ENCODE assay signal across 1 cellular context in the genomic region with DNA sequence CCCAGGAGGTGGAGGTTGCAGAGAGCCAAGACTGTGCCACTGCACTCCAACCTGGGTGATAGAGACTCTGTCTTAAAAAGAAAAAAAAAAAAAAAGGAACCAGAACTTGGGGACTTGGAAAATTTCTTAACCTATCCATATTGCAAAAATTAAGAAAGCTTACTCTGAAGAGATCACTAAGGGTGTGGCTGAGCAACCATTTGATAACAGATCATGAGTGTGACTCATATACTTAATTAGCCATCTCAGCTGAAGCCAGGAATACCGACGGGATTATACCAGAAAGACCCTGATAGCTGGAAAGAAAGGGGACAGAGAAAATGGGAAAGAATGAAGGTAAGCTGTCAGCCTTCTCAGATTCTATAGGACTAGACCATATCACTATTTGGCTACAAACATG.
TF ChIP-seq lines count a peak whose summit lies in the region.

No MANE protein-coding gene starts in this region.

TF ChIP-seq in K562, 482 proteins besides CTCF, POLR2A, EP300 and RAD21 (continued from another document):
- TF ChIP-seq, protein P1, sequence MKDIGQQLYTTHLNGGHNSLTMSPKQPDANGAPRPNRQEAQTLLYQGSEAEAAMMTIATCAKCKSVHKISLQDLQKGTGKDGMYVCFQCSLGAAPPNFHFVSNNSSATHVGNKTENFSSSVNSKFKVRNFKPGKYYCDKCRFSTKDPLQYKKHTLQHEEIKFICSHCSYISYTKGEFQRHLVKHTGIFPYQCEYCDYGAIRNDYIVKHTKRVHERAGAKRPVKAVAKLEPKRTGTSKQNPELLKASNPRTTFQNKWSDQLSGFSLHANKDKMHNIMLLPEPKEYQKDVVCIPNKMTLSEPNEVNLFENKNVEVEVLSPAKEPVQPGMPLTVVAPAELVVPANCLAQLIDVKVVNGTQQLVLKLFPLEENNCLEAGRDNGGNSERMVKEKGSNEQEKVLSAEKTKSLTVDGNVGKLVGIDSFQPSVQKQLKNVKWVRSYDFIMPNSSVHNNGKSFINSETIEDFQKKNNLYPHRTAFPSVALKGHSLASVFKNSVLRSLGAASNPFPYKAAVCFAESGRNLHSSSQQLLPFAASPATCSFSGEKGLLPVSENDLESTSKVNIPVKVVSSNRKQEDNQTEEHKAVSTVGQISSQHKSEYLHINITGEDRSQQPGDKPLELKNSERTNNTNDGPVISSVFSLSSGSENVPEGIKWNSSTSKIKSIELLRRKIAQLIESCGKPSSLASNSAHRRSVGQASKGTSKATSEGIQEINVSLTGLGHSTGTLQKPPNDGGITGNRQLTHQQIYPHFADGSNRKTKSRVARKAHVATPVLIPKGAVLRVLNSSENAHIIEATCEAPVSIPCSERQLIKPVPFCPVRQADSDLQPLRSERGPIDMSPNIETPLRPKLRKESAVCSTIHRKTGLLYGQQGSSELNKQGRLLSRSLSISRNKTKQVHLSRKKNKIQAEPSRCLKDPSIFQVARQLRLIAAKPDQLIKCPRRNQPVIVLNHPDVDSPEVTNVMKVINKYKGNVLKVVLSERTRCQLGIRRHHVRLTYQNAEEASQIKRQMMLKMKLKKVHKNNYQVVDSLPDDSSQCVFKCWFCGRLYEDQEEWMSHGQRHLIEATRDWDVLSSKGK (CRISPR knock-in tag; IDR thresholded peaks at IDR 0.05) = no peak
- TF ChIP-seq ZNF274 (IDR thresholded peaks at IDR 0.05; ENCODE audit: borderline replicate concordance, low read depth, low read length) (no peak), JUND (IDR thresholded peaks at IDR 0.05; ENCODE audit: borderline replicate concordance, low read depth, low read length) (peak; percentile 56), JUND (tag; IDR thresholded peaks at IDR 0.05; ENCODE audit: borderline replicate concordance, low read depth, low read length) (peak; percentile 61; the same call in 1 of the 3 replicates), DPF2 (IDR thresholded peaks at IDR 0.05) (peak; percentile 54; the same call in 1 of the 2 replicates), FOSL1 (tag; conservative IDR thresholded peaks at IDR 0.05) (peak; percentile 64), CEBPG (CRISPR knock-in tag; IDR thresholded peaks at IDR 0.05) (no peak), CEBPG (tag; conservative IDR thresholded peaks at IDR 0.05 in 1 of 2, IDR thresholded peaks at IDR 0.05 in 1 of 2) (no peak), ZNF41 (CRISPR knock-in tag; conservative IDR thresholded peaks at IDR 0.05) (no peak)
- TF ChIP-seq, protein P2, sequence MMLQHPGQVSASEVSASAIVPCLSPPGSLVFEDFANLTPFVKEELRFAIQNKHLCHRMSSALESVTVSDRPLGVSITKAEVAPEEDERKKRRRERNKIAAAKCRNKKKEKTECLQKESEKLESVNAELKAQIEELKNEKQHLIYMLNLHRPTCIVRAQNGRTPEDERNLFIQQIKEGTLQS (IDR thresholded peaks at IDR 0.05) = peak; percentile 63
- TF ChIP-seq, protein P2 (CRISPR knock-in tag; conservative IDR thresholded peaks at IDR 0.05) = no peak
TF ChIP-seq in K562: peak in this region for 6.
